In the genomic region with DNA sequence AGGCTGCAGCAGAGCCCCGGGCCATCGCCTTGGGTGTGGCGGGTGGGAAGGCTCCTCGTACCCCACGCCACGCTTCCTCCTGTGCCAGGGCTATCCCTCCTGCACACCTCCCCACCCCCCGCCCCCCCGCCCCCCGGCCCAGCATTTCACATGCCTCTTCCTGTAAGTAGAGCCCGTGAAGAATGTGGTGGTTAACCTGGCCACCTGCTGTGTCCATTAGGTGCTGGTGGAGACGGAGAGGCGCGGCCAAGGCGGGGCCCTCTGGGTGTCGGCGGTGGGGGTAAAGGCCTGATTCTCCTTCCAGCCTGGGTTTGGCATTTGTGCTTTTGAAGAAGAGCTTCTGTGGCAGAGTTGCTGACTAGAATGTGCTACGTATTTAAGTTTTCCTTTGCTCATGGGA, we compare ENCODE assay signal across 19 cellular contexts.
DNase-seq lines count a peak whose midpoint lies in the region; ATAC-seq and TF ChIP-seq lines count a peak whose summit lies in the region.
"Had no signal": no experiment of that assay in that cellular context is flagged by ENCODE, and none has a peak within 500 bp of the region (broad histone marks: within the 10 kb centered on the region; RNA-seq: fewer than 3 reads in every experiment).

No MANE protein-coding gene starts in this region.

- H3K27me3 Mint-ChIP-seq in CD4-positive, alpha-beta T cell, result peaks cover 11% of the 10 kb centered on the region

- TF ChIP-seq CTCF in transverse colon (IDR thresholded peaks at IDR 0.05), result no peak
- TF ChIP-seq CTCF in prostate gland (IDR thresholded peaks at IDR 0.05), result no peak
- TF ChIP-seq CTCF in CD4-positive, alpha-beta T cell (IDR thresholded peaks at IDR 0.05), result no peak

- H3K27ac Mint-ChIP-seq in CD4-positive, alpha-beta T cell, result no peak overlapping the region

- TF ChIP-seq EP300 in transverse colon (IDR thresholded peaks at IDR 0.05; ENCODE audit: low read depth), result no peak

- no peak overlapping the region for H3K4me3 Mint-ChIP-seq in CD4-positive, alpha-beta T cell

- H3K36me3 ChIP-seq in transverse colon (no peaks in the 10 kb centered on the region), prostate gland (no peaks in the 10 kb centered on the region)

- POLR2A ChIA-PET in CD4-positive, alpha-beta T cell (lab: Charles Lee), result no interaction called here

- DNase-seq in NCI-H187 (lab: John Stamatoyannopoulos, UW), result peak; percentile 9 to 11
- no peak for DNase-seq in NCI-H187 treated with DMSO at 0.1 percent for 48 hours (lab: John Stamatoyannopoulos, UW)
- DNase-seq in NCI-H69 (lab: John Stamatoyannopoulos, UW), result peak; percentile 18
- peak; percentile 55 for DNase-seq in iPS-NIHi11 (ENCODE audit: low spot score)
- peak; percentile 18 for DNase-seq in transverse colon
- no peak for DNase-seq in prostate gland (ENCODE audit: low spot score)
- no peak for DNase-seq in CD4-positive, alpha-beta T cell
- DNase-seq in activated CD4-positive, alpha-beta T cell treated with anti-CD3 and anti-CD28 coated beads for 1 hour, result no peak
- DNase-seq: AML-193, GF-D8, NCI-H1436, NCI-H2029 treated with DMSO at 0.1 percent for 48 hours, NCI-H82, OCI-M1, SHP77 had no signal

- H3K4me3 ChIP-seq in transverse colon (no peak overlapping the region), prostate gland (no peak overlapping the region)
- H3K4me3 ChIP-seq: SK-N-MC had no signal

- intact Hi-C loops in transverse colon (cut with DNase I; ENCODE audit: low total_unique reads) (no loop called here), prostate gland (cut with DNase I) (no loop called here)
- intact Hi-C loops in CD4-positive, alpha-beta T cell (cut with DNase I, micrococcal nuclease), result loop anchor here in 1 of 2 experiments (10.0 kb wide), 1 partner anchor 344 kb away; no protein-coding TSS in a partner anchor

- no peaks in the 10 kb centered on the region for H3K9me3 ChIP-seq in transverse colon
- no peaks in the 10 kb centered on the region for H3K9me3 ChIP-seq in prostate gland
- no peaks in the 10 kb centered on the region for H3K9me3 ChIP-seq in CD4-positive, alpha-beta T cell (ENCODE audit: control insufficient read depth, low read length)

- H3K27me3 ChIP-seq in transverse colon, result no peaks in the 10 kb centered on the region
- no peaks in the 10 kb centered on the region for H3K27me3 ChIP-seq in prostate gland (replicated peaks; ENCODE audit: insufficient read depth)
- no peaks in the 10 kb centered on the region for H3K27me3 ChIP-seq in CD4-positive, alpha-beta T cell (ENCODE audit: control insufficient read depth, insufficient read depth, low read length)

- TF ChIP-seq POLR2A in transverse colon (IDR thresholded peaks at IDR 0.05) (no peak), prostate gland (IDR thresholded peaks at IDR 0.05) (no peak)

- no peak overlapping the region for H3K27ac ChIP-seq in transverse colon
- H3K27ac ChIP-seq in prostate gland, result no peak overlapping the region
- no peak overlapping the region for H3K27ac ChIP-seq in CD4-positive, alpha-beta T cell (ENCODE audit: low read depth, low read length)
- H3K27ac ChIP-seq: 22Rv1, C4-2B, KMS-11, SK-N-MC had no signal

- WGBS in transverse colon (ENCODE audit: low coverage in 1 of 2), 2 donors, result 86% methylated on average over 15 of the region's 17 CpGs; no CpG with 5 or more reads in 1 of the 2 donors
- WGBS in prostate gland, result 86% methylated on average over 15 of the region's 17 CpGs

- H3K9me3 Mint-ChIP-seq in CD4-positive, alpha-beta T cell, result no peaks in the 10 kb centered on the region

- no peak for ATAC-seq in CD4-positive, alpha-beta T cell (ENCODE audit: poor library complexity)

- in situ Hi-C loops in transverse colon (cut with MboI; ENCODE audit: low pct_ligation_motif_present in 1 of 4, low pct_unique_long_range_greater_than_20kb in 1 of 4, low sequenced_read_pairs in 3 of 4), result loop anchor here in 3 of 4 donors (10.0 to 25.0 kb wide), 3 partner anchors 344 to 606 kb away; no protein-coding TSS in a partner anchor

- H3K4me1 Mint-ChIP-seq in CD4-positive, alpha-beta T cell (ENCODE audit: low read depth), result no peaks in the 10 kb centered on the region

- CTCF ChIA-PET in CD4-positive, alpha-beta T cell (lab: Charles Lee), result no interaction called here

- H3K36me3 Mint-ChIP-seq in CD4-positive, alpha-beta T cell (ENCODE audit: low read depth), result no peaks in the 10 kb centered on the region

- no peaks in the 10 kb centered on the region for H3K4me1 ChIP-seq in transverse colon
- no peaks in the 10 kb centered on the region for H3K4me1 ChIP-seq in prostate gland (replicated peaks)

Comparison
In these comparisons a context has a peak if more than half of its experiments do, and no peak if none do; other contexts are left out.
1. DNase-seq: peak in NCI-H187 (2 of 2), NCI-H69 (single experiment), iPS-NIHi11 (single experiment) and transverse colon (single experiment); none in NCI-H187 treated with DMSO at 0.1 percent for 48 hours (single experiment), prostate gland (single experiment), CD4-positive, alpha-beta T cell (0 of 10) and activated CD4-positive, alpha-beta T cell treated with anti-CD3 and anti-CD28 coated beads for 1 hour (single experiment).